ENCODE assay signal across 19 cellular contexts in the genomic region with DNA sequence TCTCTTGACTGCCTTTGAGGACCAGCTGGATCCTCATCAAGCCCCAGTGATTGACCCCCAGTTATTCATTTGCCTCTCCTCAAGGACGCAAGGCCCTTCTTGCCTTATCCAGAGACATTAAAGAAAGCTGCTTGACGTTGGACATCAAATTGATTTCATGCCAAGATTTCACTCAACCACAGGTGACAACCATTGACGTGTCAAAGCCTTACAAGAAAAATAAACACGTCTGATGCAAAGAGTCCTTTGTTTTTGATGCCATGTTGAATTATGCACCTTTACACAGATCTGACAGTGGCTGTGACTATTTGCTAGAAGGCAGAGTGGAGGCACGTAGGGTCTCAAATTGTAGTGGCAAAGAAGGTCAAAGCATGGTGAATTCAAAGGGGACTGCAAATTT.
DNase-seq lines count a peak whose midpoint lies in the region; TF ChIP-seq lines count a peak whose summit lies in the region.
"Had no signal": no experiment of that assay in that cellular context is flagged by ENCODE, and none has a peak within 500 bp of the region (broad histone marks: within the 10 kb centered on the region; RNA-seq: fewer than 3 reads in every experiment).

No MANE protein-coding gene starts in this region.

- H3K27me3 ChIP-seq in SJCRH30 (no peaks in the 10 kb centered on the region), esophagus muscularis mucosa (no peaks in the 10 kb centered on the region), smooth muscle cell (ENCODE audit: low read depth) (peaks cover 79% of the 10 kb centered on the region)

- no peak for TF ChIP-seq EP300 in esophagus muscularis mucosa (IDR thresholded peaks at IDR 0.05)

- H3K27ac Mint-ChIP-seq in activated T-helper 2 cell treated with anti-CD3 and anti-CD28 coated beads, Interferon-gamma antibody, Interleukin-2, Interleukin-4, amounts not matched to agents 10 μg/mL and 5 μg/mL and 100 μg/mL, durations not matched to agents 14 hours and 24 hours and 36 hours: no peak overlapping the region
- H3K27ac Mint-ChIP-seq: CD4-positive, CD25-positive, alpha-beta regulatory T cell had no signal

- DNase-seq in NCI-H345 (lab: John Stamatoyannopoulos, UW) (peak; percentile 44), SJCRH30 (peak; percentile 30 to 65), esophagus muscularis mucosa (ENCODE audit: extremely low spot score) (peak; percentile 78), smooth muscle cell (lab: John Stamatoyannopoulos, UW; ENCODE audit: unreplicated experiment) (no peak), GF-D8 (lab: John Stamatoyannopoulos, UW) (no peak), NCI-H524 treated with DMSO at 0.1 percent for 48 hours (lab: John Stamatoyannopoulos, UW) (no peak)
- DNase-seq in activated T-helper 2 cell treated with anti-CD3 and anti-CD28 coated beads, Interferon-gamma antibody, Interleukin-2, Interleukin-4, amounts not matched to agents 10 μg/mL and 5 μg/mL and 100 μg/mL, durations not matched to agents 14 hours and 24 hours and 36 hours (ENCODE audit: low spot score): no peak
- DNase-seq: CD4-positive, CD25-positive, alpha-beta regulatory T cell; DMS153; GDM1; GOT3; KG1; NCI-H1092 treated with DMSO at 0.1 percent for 48 hours; NCI-H2029; NCI-H2171; NCI-H446 treated with DMSO at 0.1 percent for 48 hours; NCI-H748 treated with DMSO at 0.1 percent for 48 hours; SIG-M5 had no signal

- H3K79me2 ChIP-seq in smooth muscle cell (ENCODE audit: low read depth): no peaks in the 10 kb centered on the region

- intact Hi-C loops in esophagus muscularis mucosa (cut with DNase I): no loop called here
- intact Hi-C loops in activated T-helper 2 cell treated with anti-CD3 and anti-CD28 coated beads, Interferon-gamma antibody, Interleukin-2, Interleukin-4, amounts not matched to agents 10 μg/mL and 5 μg/mL and 100 μg/mL, durations not matched to agents 14 hours and 24 hours and 36 hours (cut with micrococcal nuclease): no loop called here

- H3K4me3 ChIP-seq in SJCRH30 (no peak overlapping the region), esophagus muscularis mucosa (no peak overlapping the region), smooth muscle cell (no peak overlapping the region)

- no peaks in the 10 kb centered on the region for H3K27me3 Mint-ChIP-seq in activated T-helper 2 cell treated with anti-CD3 and anti-CD28 coated beads, Interferon-gamma antibody, Interleukin-2, Interleukin-4, amounts not matched to agents 10 μg/mL and 5 μg/mL and 100 μg/mL, durations not matched to agents 14 hours and 24 hours and 36 hours (ENCODE audit: low read depth)
- H3K27me3 Mint-ChIP-seq: CD4-positive, CD25-positive, alpha-beta regulatory T cell had no signal

- no peaks in the 10 kb centered on the region for H3F3A ChIP-seq in smooth muscle cell (ENCODE audit: low read depth)

- no peaks in the 10 kb centered on the region for H4K20me1 ChIP-seq in smooth muscle cell (ENCODE audit: low read depth)

- no peak overlapping the region for H3K4me3 Mint-ChIP-seq in activated T-helper 2 cell treated with anti-CD3 and anti-CD28 coated beads, Interferon-gamma antibody, Interleukin-2, Interleukin-4, amounts not matched to agents 10 μg/mL and 5 μg/mL and 100 μg/mL, durations not matched to agents 14 hours and 24 hours and 36 hours (ENCODE audit: low read depth)
- H3K4me3 Mint-ChIP-seq: CD4-positive, CD25-positive, alpha-beta regulatory T cell had no signal

- H3K4me2 ChIP-seq in smooth muscle cell: no peak overlapping the region

- no peak overlapping the region for H2AFZ ChIP-seq in smooth muscle cell (ENCODE audit: low read depth)

- 59% methylated on average over 5 of the region's 5 CpGs for WGBS in esophagus muscularis mucosa
- WGBS in smooth muscle cell (ENCODE audit: low lambda C conversion rate): 91% methylated on average over 5 of the region's 5 CpGs

- no peaks in the 10 kb centered on the region for H3K36me3 Mint-ChIP-seq in activated T-helper 2 cell treated with anti-CD3 and anti-CD28 coated beads, Interferon-gamma antibody, Interleukin-2, Interleukin-4, amounts not matched to agents 10 μg/mL and 5 μg/mL and 100 μg/mL, durations not matched to agents 14 hours and 24 hours and 36 hours (ENCODE audit: low read depth)
- H3K36me3 Mint-ChIP-seq: CD4-positive, CD25-positive, alpha-beta regulatory T cell had no signal

- TF ChIP-seq CTCF in esophagus muscularis mucosa (IDR thresholded peaks at IDR 0.05) (no peak), smooth muscle cell (IDR thresholded peaks at IDR 0.05; ENCODE audit: borderline replicate concordance, insufficient read depth, poor library complexity, severe bottlenecking) (no peak)

- H3K9me3 Mint-ChIP-seq in activated T-helper 2 cell treated with anti-CD3 and anti-CD28 coated beads, Interferon-gamma antibody, Interleukin-2, Interleukin-4, amounts not matched to agents 10 μg/mL and 5 μg/mL and 100 μg/mL, durations not matched to agents 14 hours and 24 hours and 36 hours: no peaks in the 10 kb centered on the region

- peak overlapping the region; percentile 28 for H3K9ac ChIP-seq in smooth muscle cell (ENCODE audit: low read depth)

- no peaks in the 10 kb centered on the region for H3K4me1 Mint-ChIP-seq in activated T-helper 2 cell treated with anti-CD3 and anti-CD28 coated beads, Interferon-gamma antibody, Interleukin-2, Interleukin-4, amounts not matched to agents 10 μg/mL and 5 μg/mL and 100 μg/mL, durations not matched to agents 14 hours and 24 hours and 36 hours (ENCODE audit: low read depth)
- H3K4me1 Mint-ChIP-seq: CD4-positive, CD25-positive, alpha-beta regulatory T cell had no signal

- no peaks in the 10 kb centered on the region for H3K36me3 ChIP-seq in SJCRH30
- H3K36me3 ChIP-seq in esophagus muscularis mucosa: no peaks in the 10 kb centered on the region
- no peaks in the 10 kb centered on the region for H3K36me3 ChIP-seq in smooth muscle cell (ENCODE audit: low read depth)

- peaks cover 24% of the 10 kb centered on the region for H3K4me1 ChIP-seq in SJCRH30
- no peaks in the 10 kb centered on the region for H3K4me1 ChIP-seq in esophagus muscularis mucosa
- no peaks in the 10 kb centered on the region for H3K4me1 ChIP-seq in smooth muscle cell (ENCODE audit: low read depth)

- H3K9me3 ChIP-seq in SJCRH30 (replicated peaks): no peaks in the 10 kb centered on the region; the same call in 1 of the 2 replicates
- peaks cover 0 to 4% (median 0%) of the 10 kb centered on the region in 4 donors for H3K9me3 ChIP-seq in esophagus muscularis mucosa
- H3K9me3 ChIP-seq in smooth muscle cell (replicated peaks; ENCODE audit: low read depth): no peaks in the 10 kb centered on the region

- no peak for TF ChIP-seq POLR2A in esophagus muscularis mucosa (IDR thresholded peaks at IDR 0.05; ENCODE audit: low read depth)

- H3K27ac ChIP-seq in SJCRH30 (peak overlapping the region; percentile 68), esophagus muscularis mucosa (replicated peaks in 1 of 4) (no peak overlapping the region), smooth muscle cell (ENCODE audit: low read depth) (peak overlapping the region; percentile 74)
- H3K27ac ChIP-seq: RWPE1 had no signal

Comparison
In these comparisons a context has a peak if more than half of its experiments do, and no peak if none do; other contexts are left out.
1. DNase-seq: peak in NCI-H345 (single experiment), SJCRH30 (2 of 2) and esophagus muscularis mucosa (single experiment); none in smooth muscle cell (single experiment), GF-D8 (single experiment), activated T-helper 2 cell treated with anti-CD3 and anti-CD28 coated beads, Interferon-gamma antibody, Interleukin-2, Interleukin-4, amounts not matched to agents 10 μg/mL and 5 μg/mL and 100 μg/mL, durations not matched to agents 14 hours and 24 hours and 36 hours (single experiment) and NCI-H524 treated with DMSO at 0.1 percent for 48 hours (single experiment).
2. H3K27ac ChIP-seq: peak in SJCRH30 (single experiment) and smooth muscle cell (single experiment); none in esophagus muscularis mucosa (0 of 4).